ENCODE assay signal across 14 cellular contexts in the genomic region with DNA sequence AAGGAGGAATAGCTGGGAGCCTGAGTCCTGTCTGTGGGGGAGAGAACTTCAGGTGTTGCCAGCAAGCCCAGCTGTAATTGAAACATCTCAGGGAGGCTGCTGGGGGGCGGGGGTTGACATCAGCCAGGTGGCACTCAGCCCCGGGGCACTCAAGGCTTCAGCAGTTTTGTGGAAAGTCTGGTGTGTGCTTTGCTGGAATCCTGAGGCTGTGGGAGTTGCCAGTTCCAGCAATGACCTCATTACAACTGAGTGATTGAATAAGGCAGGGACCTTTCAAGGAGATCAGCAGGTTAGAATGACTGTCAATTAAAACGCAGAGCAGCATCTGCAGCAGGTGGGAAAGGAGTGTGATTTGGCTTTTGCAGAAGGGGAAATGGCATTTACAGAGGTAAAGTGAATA.
A peak's percentile ranks its signal among the peaks of the same experiment; 100 is the strongest.
DNase-seq lines count a peak whose midpoint lies in the region.
"Had no signal": no experiment of that assay in that cellular context is flagged by ENCODE, and none has a peak within 500 bp of the region (broad histone marks: within the 10 kb centered on the region; RNA-seq: fewer than 3 reads in every experiment).

No MANE protein-coding gene starts in this region.

- CTCF ChIA-PET in activated CD4-positive, alpha-beta memory T cell treated with anti-CD3 and anti-CD28 coated beads, Interleukin-2, amount 10 ng/mL, durations not matched to agents 7 days and 5 days (lab: Charles Lee), result no interaction called here

- POLR2A ChIA-PET in activated CD4-positive, alpha-beta memory T cell treated with anti-CD3 and anti-CD28 coated beads, Interleukin-2, amount 10 ng/mL, durations not matched to agents 7 days and 5 days (lab: Charles Lee), result no interaction called here

- H3K9me3 Mint-ChIP-seq in activated CD4-positive, alpha-beta memory T cell treated with anti-CD3 and anti-CD28 coated beads, Interleukin-2, amount 10 ng/mL, durations not matched to agents 7 days and 5 days, result no peaks in the 10 kb centered on the region
- H3K9me3 Mint-ChIP-seq: brain; CD8-positive, alpha-beta T cell; effector memory CD8-positive, alpha-beta T cell; nephron progenitor cell had no signal

- peaks cover 14% of the 10 kb centered on the region for H3K27me3 Mint-ChIP-seq in activated CD4-positive, alpha-beta memory T cell treated with anti-CD3 and anti-CD28 coated beads, Interleukin-2, amount 10 ng/mL, durations not matched to agents 7 days and 5 days

- peak; percentile 39 for DNase-seq in DMS153 (lab: John Stamatoyannopoulos, UW)
- DNase-seq in DMS153 treated with DMSO at 0.1 percent for 48 hours (lab: John Stamatoyannopoulos, UW; ENCODE audit: unreplicated experiment), result no peak
- DNase-seq in NCI-H2081 (lab: John Stamatoyannopoulos, UW), result peak; percentile 65 to 80
- peak; percentile 51 for DNase-seq in astrocyte of the hippocampus (ENCODE audit: low read depth, low spot score)
- DNase-seq in renal cortical epithelial cell (ENCODE audit: low read depth), result peak; percentile 68
- DNase-seq in NOMO-1 (lab: John Stamatoyannopoulos, UW; ENCODE audit: unreplicated experiment in 2 of 2), result no peak
- no peak for DNase-seq in T1000 (lab: John Stamatoyannopoulos, UW)
- DNase-seq in activated CD4-positive, alpha-beta memory T cell treated with anti-CD3 and anti-CD28 coated beads, Interleukin-2, amount 10 ng/mL, durations not matched to agents 7 days and 5 days, result no peak
- DNase-seq: activated effector memory CD4-positive, alpha-beta T cell treated with Interleukin-2 at 50 U/mL for 16 hours; CD8-positive, alpha-beta T cell; effector memory CD8-positive, alpha-beta T cell; left colon; nephron progenitor cell had no signal

- H3K4me3 Mint-ChIP-seq in activated CD4-positive, alpha-beta memory T cell treated with anti-CD3 and anti-CD28 coated beads, Interleukin-2, amount 10 ng/mL, durations not matched to agents 7 days and 5 days, result no peak overlapping the region
- H3K4me3 Mint-ChIP-seq: brain; CD8-positive, alpha-beta T cell; effector memory CD8-positive, alpha-beta T cell; nephron progenitor cell had no signal

- no peaks in the 10 kb centered on the region for H3K36me3 Mint-ChIP-seq in activated CD4-positive, alpha-beta memory T cell treated with anti-CD3 and anti-CD28 coated beads, Interleukin-2, amount 10 ng/mL, durations not matched to agents 7 days and 5 days (ENCODE audit: low read depth)
- H3K36me3 Mint-ChIP-seq: brain; CD8-positive, alpha-beta T cell had no signal

- H3K4me1 Mint-ChIP-seq in activated CD4-positive, alpha-beta memory T cell treated with anti-CD3 and anti-CD28 coated beads, Interleukin-2, amount 10 ng/mL, durations not matched to agents 7 days and 5 days, result no peaks in the 10 kb centered on the region

- no peak overlapping the region for H3K27ac Mint-ChIP-seq in activated CD4-positive, alpha-beta memory T cell treated with anti-CD3 and anti-CD28 coated beads, Interleukin-2, amount 10 ng/mL, durations not matched to agents 7 days and 5 days
- H3K27ac Mint-ChIP-seq: brain; CD8-positive, alpha-beta T cell; effector memory CD8-positive, alpha-beta T cell; nephron progenitor cell had no signal

Comparison
In these comparisons a context has a peak if more than half of its experiments do, and no peak if none do; other contexts are left out.
1. DNase-seq: peak in DMS153 (single experiment), NCI-H2081 (2 of 2), astrocyte of the hippocampus (single experiment) and renal cortical epithelial cell (single experiment); none in DMS153 treated with DMSO at 0.1 percent for 48 hours (single experiment), NOMO-1 (0 of 2), T1000 (single experiment) and activated CD4-positive, alpha-beta memory T cell treated with anti-CD3 and anti-CD28 coated beads, Interleukin-2, amount 10 ng/mL, durations not matched to agents 7 days and 5 days (single experiment).